Comparison of ENCODE assay signal across 14 cellular contexts in the genomic region with DNA sequence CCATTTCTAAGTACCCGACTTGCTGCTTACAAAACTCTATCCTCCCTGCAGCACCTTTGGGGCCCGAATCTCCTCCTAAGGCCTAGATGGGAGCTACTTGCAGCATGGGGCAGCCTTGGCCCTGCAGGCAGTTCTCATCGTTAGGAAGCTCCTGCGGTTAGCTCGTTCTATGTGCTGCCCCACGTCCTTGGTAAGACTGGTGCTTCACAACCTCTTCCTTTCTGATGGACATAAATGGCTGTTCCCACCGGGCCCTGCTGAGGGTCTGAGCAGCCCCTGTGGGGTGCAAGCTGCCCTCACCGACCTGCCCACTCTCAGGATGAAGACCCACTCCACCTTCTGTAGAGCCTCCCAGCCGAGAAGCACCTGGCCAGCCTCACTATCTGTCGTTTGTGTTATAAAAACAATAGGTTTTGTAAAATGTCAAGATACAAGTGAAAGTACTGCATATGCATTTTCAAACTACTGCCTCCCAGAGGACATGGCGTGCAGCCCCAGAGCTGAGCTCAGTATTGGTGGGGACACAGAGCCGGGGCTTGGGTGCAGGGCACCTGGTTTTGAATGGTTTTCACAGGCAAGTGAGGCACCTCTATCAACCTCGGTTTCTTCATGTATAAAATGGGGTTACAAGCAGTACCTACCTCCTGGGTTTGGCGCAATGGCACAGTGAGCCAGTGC. TPM values are rescaled to one million over a fixed set of nuclear protein-coding genes. Genes with fewer than 3 reads are reported as not detected.
"Had no signal": no experiment of that assay in that cellular context is flagged by ENCODE, and none has a peak within 500 bp of the region (broad histone marks: within the 10 kb centered on the region; RNA-seq: fewer than 3 reads in every experiment).

No MANE protein-coding gene starts in this region.

- H3K4me3 Mint-ChIP-seq: activated CD4-positive, alpha-beta T cell treated with anti-CD3 and anti-CD28 coated beads, Interleukin-2, amount 10 ng/mL, durations not matched to agents 24 days and 14 days; activated naive CD8-positive, alpha-beta T cell treated with anti-CD3 and anti-CD28 coated beads for 36 hours; naive thymus-derived CD8-positive, alpha-beta T cell; stimulated activated naive CD8-positive, alpha-beta T cell treated with anti-CD3 and anti-CD28 coated beads, Interleukin-15, Interleukin-2, amounts not matched to agents 100 ng/mL and 50 ng/mL, for 24 hours had no signal

- H3K4me1 ChIP-seq: testis had no signal

- H3K27me3 Mint-ChIP-seq: activated naive CD8-positive, alpha-beta T cell treated with anti-CD3 and anti-CD28 coated beads for 36 hours; stimulated activated naive CD8-positive, alpha-beta T cell treated with anti-CD3 and anti-CD28 coated beads, Interleukin-15, Interleukin-2, amounts not matched to agents 100 ng/mL and 50 ng/mL, for 24 hours had no signal

- H3K27ac ChIP-seq: esophagus muscularis mucosa, testis had no signal

- H3K9me3 ChIP-seq: esophagus muscularis mucosa, mucosa of descending colon, testis had no signal

- H3K27me3 ChIP-seq: esophagus muscularis mucosa, testis had no signal

- DNase-seq: activated CD4-positive, alpha-beta T cell treated with anti-CD3 and anti-CD28 coated beads, Interleukin-2, amount 10 ng/mL, durations not matched to agents 24 days and 14 days; activated naive CD8-positive, alpha-beta T cell treated with anti-CD3 and anti-CD28 coated beads for 36 hours; activated T-cell treated with anti-CD3 and anti-CD28 coated beads, Interleukin-2, amount 50 U/mL, for 1 hour; cerebellar nuclear complex; mucosa of descending colon; occipital lobe; stimulated activated CD4-positive, alpha-beta T cell treated with anti-CD3 and anti-CD28 coated beads, Interleukin-15, amount 100 ng/mL, for 24 hours; stimulated activated CD4-positive, alpha-beta T cell treated with anti-CD3 and anti-CD28 coated beads, Interleukin-4, amount 100 ng/mL, for 24 hours had no signal

- H3K36me3 ChIP-seq: esophagus muscularis mucosa had no signal

- H3K4me1 Mint-ChIP-seq: activated CD4-positive, alpha-beta T cell treated with anti-CD3 and anti-CD28 coated beads, Interleukin-2, amount 10 ng/mL, durations not matched to agents 24 days and 14 days; activated naive CD8-positive, alpha-beta T cell treated with anti-CD3 and anti-CD28 coated beads for 36 hours had no signal

- H3K9me3 Mint-ChIP-seq: activated CD4-positive, alpha-beta T cell treated with anti-CD3 and anti-CD28 coated beads, Interleukin-2, amount 10 ng/mL, durations not matched to agents 24 days and 14 days; activated naive CD8-positive, alpha-beta T cell treated with anti-CD3 and anti-CD28 coated beads for 36 hours; naive thymus-derived CD8-positive, alpha-beta T cell; stimulated activated naive CD8-positive, alpha-beta T cell treated with anti-CD3 and anti-CD28 coated beads, Interleukin-15, Interleukin-2, amounts not matched to agents 100 ng/mL and 50 ng/mL, for 24 hours had no signal

- H3K27ac Mint-ChIP-seq: activated CD4-positive, alpha-beta T cell treated with anti-CD3 and anti-CD28 coated beads, Interleukin-2, amount 10 ng/mL, durations not matched to agents 24 days and 14 days; activated naive CD8-positive, alpha-beta T cell treated with anti-CD3 and anti-CD28 coated beads for 36 hours; naive thymus-derived CD8-positive, alpha-beta T cell; stimulated activated naive CD8-positive, alpha-beta T cell treated with anti-CD3 and anti-CD28 coated beads, Interleukin-15, Interleukin-2, amounts not matched to agents 100 ng/mL and 50 ng/mL, for 24 hours had no signal

- ATAC-seq: mucosa of descending colon; naive thymus-derived CD8-positive, alpha-beta T cell had no signal

- H3K4me3 ChIP-seq: esophagus muscularis mucosa, mucosa of descending colon, testis had no signal

- H3K36me3 Mint-ChIP-seq: activated naive CD8-positive, alpha-beta T cell treated with anti-CD3 and anti-CD28 coated beads for 36 hours; naive thymus-derived CD8-positive, alpha-beta T cell had no signal

RNA-seq across cellular contexts. Expression of a gene that starts 56.8 kb away (rescaled TPM):
- total RNA-seq: activated CD4-positive, alpha-beta T cell treated with anti-CD3 and anti-CD28 coated beads, Interleukin-2, amount 10 ng/mL, durations not matched to agents 24 days and 14 days; activated naive CD8-positive, alpha-beta T cell treated with anti-CD3 and anti-CD28 coated beads for 36 hours; dermis microvascular lymphatic vessel endothelial cell; fibroblast of villous mesenchyme; mucosa of descending colon; naive thymus-derived CD8-positive, alpha-beta T cell had no signal
- polyA plus RNA-seq: naive thymus-derived CD8-positive, alpha-beta T cell had no signal
